Comparison of ENCODE assay signal across 8 cellular contexts in the genomic region with DNA sequence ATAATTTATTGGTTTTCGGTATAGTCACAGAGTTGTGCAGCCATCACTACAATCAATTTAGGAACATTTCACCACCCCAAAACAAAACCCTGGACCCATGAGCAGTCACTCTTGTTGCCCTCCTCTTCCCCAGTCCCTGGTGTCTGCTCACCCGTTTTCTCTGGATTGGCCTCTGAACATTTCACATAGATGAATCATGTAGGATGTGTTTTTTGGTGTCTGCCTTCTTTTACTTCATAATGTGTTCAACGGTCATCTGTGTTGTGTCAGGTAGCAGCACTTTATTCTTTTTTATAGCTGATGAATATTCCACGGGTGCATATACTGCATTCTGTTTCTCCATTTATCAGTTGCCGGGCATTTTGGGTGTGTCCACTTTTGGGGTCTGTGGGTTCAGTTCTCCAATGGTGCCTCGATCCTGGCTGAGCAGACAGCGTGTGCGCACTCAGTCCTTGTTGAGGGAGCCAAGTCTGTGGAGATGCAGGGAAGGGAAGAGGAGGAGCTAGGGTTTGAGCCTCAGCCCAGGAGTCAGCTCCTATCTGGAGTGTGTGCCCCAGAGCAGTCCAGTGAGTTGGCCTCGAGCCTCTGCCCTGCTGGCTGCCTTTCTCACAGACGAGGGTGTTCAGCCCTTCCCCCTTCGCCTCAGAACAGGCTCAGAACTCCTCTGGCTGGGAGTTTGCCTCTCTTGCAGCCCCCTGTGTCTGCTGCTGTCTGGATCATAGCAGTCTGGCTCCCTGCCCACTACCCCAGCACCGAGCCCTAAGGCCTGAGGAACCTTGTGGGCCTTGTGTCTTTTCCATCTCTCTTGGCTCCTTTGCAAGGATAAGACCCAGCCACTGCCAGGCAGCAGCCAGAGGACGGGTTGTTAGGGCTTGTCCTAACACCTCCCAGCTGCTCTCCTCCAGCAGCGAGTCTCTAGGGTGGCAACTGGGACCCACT. TPM values are rescaled to one million over a fixed set of nuclear protein-coding genes. Genes with fewer than 3 reads are reported as not detected.
A peak's percentile ranks its signal among the peaks of the same experiment; 100 is the strongest.
DNase-seq lines count a peak whose midpoint lies in the region; ATAC-seq lines count a peak whose summit lies in the region.

No MANE protein-coding gene starts in this region.

- ATAC-seq in HG02623 (IDR thresholded peaks at IDR 0.05; ENCODE audit: unreplicated experiment) (no peak), HG03457 (IDR thresholded peaks at IDR 0.05; ENCODE audit: unreplicated experiment) (no peak)

- DNase-seq in AG08396 (ENCODE audit: low spot score) (peak; percentile 62), NCI-H446 (lab: John Stamatoyannopoulos, UW) (peak; percentile 56 to 86), dermis blood vessel endothelial cell (peak; percentile 22), midbrain (lab: John Stamatoyannopoulos, UW) (peak; percentile 50), NCI-H2196 (lab: John Stamatoyannopoulos, UW; ENCODE audit: unreplicated experiment) (no peak), NCI-H2029 (lab: John Stamatoyannopoulos, UW) (no peak)

RNA-seq across cellular contexts. Expression of gene C2orf74, which starts 18.0 kb away (rescaled TPM):
- total RNA-seq in dermis blood vessel endothelial cell, result 17.2 and 18.6 TPM in 2 replicates

Comparison
In these comparisons a context has a peak if more than half of its experiments do, and no peak if none do; other contexts are left out.
1. DNase-seq: peak in AG08396 (single experiment), NCI-H446 (2 of 2), dermis blood vessel endothelial cell (single experiment) and midbrain (single experiment); none in NCI-H2196 (single experiment) and NCI-H2029 (single experiment).